14 cellular contexts compared by ENCODE assay signal in genomic region chr15:32716216-32716959, GRCh38. TPM values are rescaled to one million over a fixed set of nuclear protein-coding genes. Genes with fewer than 3 reads are reported as not detected.
DNase-seq lines count a peak whose midpoint lies in the region; TF ChIP-seq lines count a peak whose summit lies in the region.
"Had no signal": no experiment of that assay in that cellular context is flagged by ENCODE, and none has a peak within 500 bp of the region (broad histone marks: within the 10 kb centered on the region; RNA-seq: fewer than 3 reads in every experiment).

No MANE protein-coding gene starts in this region.

- no peaks in the 10 kb centered on the region for H3K4me1 ChIP-seq in endodermal cell (ENCODE audit: control insufficient read depth, insufficient read depth, low read length)

- peak overlapping the region; percentile 89 for H3K4me3 Mint-ChIP-seq in HFFc6
- H3K4me3 Mint-ChIP-seq in endodermal cell = peak overlapping the region; percentile 58
- peak overlapping the region; percentile 87 for H3K4me3 Mint-ChIP-seq in nephron progenitor cell
- H3K4me3 Mint-ChIP-seq: CD4-positive, alpha-beta T cell had no signal

- H3K27me3 Mint-ChIP-seq in HFFc6 (ENCODE audit: insufficient read depth) (peaks cover 23% of the 10 kb centered on the region), endodermal cell (ENCODE audit: insufficient read depth) (peaks cover 78% of the 10 kb centered on the region), nephron progenitor cell (ENCODE audit: low read depth, poor library complexity) (peaks cover 24% of the 10 kb centered on the region)

- WGBS in endodermal cell (ENCODE audit: insufficient coverage in 1 of 2, insufficient read length in 1 of 2), 2 experiments = 50 to 58% methylated on average over 8 to 13 of the region's 15 CpGs

- peaks cover 70% of the 10 kb centered on the region for H3K4me1 Mint-ChIP-seq in HFFc6 (ENCODE audit: low read depth)
- peaks cover 30% of the 10 kb centered on the region for H3K4me1 Mint-ChIP-seq in endodermal cell
- peaks cover 52% of the 10 kb centered on the region for H3K4me1 Mint-ChIP-seq in nephron progenitor cell

- H3K27me3 ChIP-seq in endodermal cell (ENCODE audit: control insufficient read depth, insufficient read depth, low read length, poor library complexity, severe bottlenecking) (peaks cover 73% of the 10 kb centered on the region), H7 (ENCODE audit: control insufficient read depth, insufficient read depth, low read length) (peaks cover 56% of the 10 kb centered on the region)

- no peaks in the 10 kb centered on the region for H3K9me3 ChIP-seq in endodermal cell (ENCODE audit: control insufficient read depth, low read length)

- TF ChIP-seq CTCF in AG10803 (conservative IDR thresholded peaks at IDR 0.05; ENCODE audit: low read length) (no peak), HFFc6 (IDR thresholded peaks at IDR 0.05) (no peak), endodermal cell (conservative IDR thresholded peaks at IDR 0.05) (no peak), nephron progenitor cell (IDR thresholded peaks at IDR 0.05) (no peak)

- DNase-seq in AG10803 (ENCODE audit: low read depth) (no peak), HFFc6 (no peak), endodermal cell (no peak), nephron progenitor cell (no peak), H7 (no peak), H4 (ENCODE audit: low spot score) (no peak), DMS 273 treated with DMSO at 0.1 percent for 48 hours (lab: John Stamatoyannopoulos, UW) (no peak), COLO829 (ENCODE audit: low spot score) (no peak)
- DNase-seq: CD4-positive, alpha-beta T cell; Right ventricle myocardium superior; stimulated activated CD4-positive, alpha-beta T cell treated with anti-CD3 and anti-CD28 coated beads, Interleukin-15, amount 100 ng/mL, for 24 hours; WERI-Rb-1 had no signal

- H3K4me3 ChIP-seq in AG10803 (ENCODE audit: low read length) = peak overlapping the region; percentile 94
- H3K4me3 ChIP-seq in endodermal cell (ENCODE audit: low read length) = no peak overlapping the region
- no peak overlapping the region for H3K4me3 ChIP-seq in H7 (ENCODE audit: insufficient read depth, low read depth, low read length)

- H3K27ac ChIP-seq in endodermal cell (ENCODE audit: low read depth, low read length) = no peak overlapping the region
- H3K27ac ChIP-seq: cardiac muscle cell, WERI-Rb-1 had no signal

- peaks cover 11% of the 10 kb centered on the region for H3K9me3 Mint-ChIP-seq in HFFc6
- no peaks in the 10 kb centered on the region for H3K9me3 Mint-ChIP-seq in endodermal cell
- H3K9me3 Mint-ChIP-seq in nephron progenitor cell = no peaks in the 10 kb centered on the region
- H3K9me3 Mint-ChIP-seq: CD4-positive, alpha-beta T cell had no signal

- H3K36me3 ChIP-seq in endodermal cell (ENCODE audit: control insufficient read depth, insufficient read depth, low read length) (no peaks in the 10 kb centered on the region), H7 (replicated peaks; ENCODE audit: control insufficient read depth, insufficient read depth, low read length) (no peaks in the 10 kb centered on the region)
- H3K36me3 ChIP-seq: cardiac muscle cell, WERI-Rb-1 had no signal

- H3K9ac ChIP-seq in endodermal cell (ENCODE audit: extremely low read depth, low read length, poor library complexity, severe bottlenecking) = no peak overlapping the region

- peaks cover 34% of the 10 kb centered on the region for H3K36me3 Mint-ChIP-seq in HFFc6 (ENCODE audit: low read depth)
- H3K36me3 Mint-ChIP-seq in endodermal cell (ENCODE audit: low read depth) = no peaks in the 10 kb centered on the region
- peaks cover 11% of the 10 kb centered on the region for H3K36me3 Mint-ChIP-seq in nephron progenitor cell (ENCODE audit: low read depth)

- peak overlapping the region; percentile 83 for H3K27ac Mint-ChIP-seq in HFFc6
- H3K27ac Mint-ChIP-seq in endodermal cell = no peak overlapping the region
- H3K27ac Mint-ChIP-seq in nephron progenitor cell = no peak overlapping the region
- H3K27ac Mint-ChIP-seq: CD4-positive, alpha-beta T cell had no signal

RNA-seq across cellular contexts. Expression of gene GREM1, which starts 1.4 kb away (rescaled TPM):
- 1,000 to 10,000 TPM; 2,146 to 4,099 (median 3,549) TPM for total RNA-seq in HFFc6 (2021; fragmentation: NEBNext Ultra II Directional; extraction: Animal tissue kit (Norgen Biotek cat#: 25700))
- total RNA-seq in endodermal cell = 1 to 10 TPM in 1 of 2 donors, under 1 TPM in 1; 0.62 to 2.7 TPM
- polyA plus RNA-seq in endodermal cell (2013, experiment 1 of 2) = 28.6 TPM
- polyA plus RNA-seq in endodermal cell (2013, experiment 2 of 2) = 24.3 TPM
- total RNA-seq in H7 (2014; rRNA removed; shearing (Covaris generic)) = 0.38 and 2.0 TPM in 2 replicates
- total RNA-seq in H4 (2014; rRNA removed; shearing (Covaris generic)) = not detected in 2 replicates
- total RNA-seq: CD4-positive, alpha-beta T cell; NCI-H460; Right ventricle myocardium superior had no signal
- polyA plus RNA-seq: cardiac muscle cell had no signal

Comparison
In these comparisons a context has a peak if more than half of its experiments do, and no peak if none do; other contexts are left out.
1. RNA of gene GREM1, which starts 1.4 kb away (total RNA-seq): 2,146 to 4,099 TPM in HFFc6; 0.62 to 2.7 TPM in endodermal cell, 0.38 to 2.0 TPM in H7 and not detected in H4; every median in the first group is over 100 times any median in the second.
2. Peak in every context shown above with its lines, with median percentiles within 50 percentile points of each other: H3K4me3 Mint-ChIP-seq.